ENCODE assay signal across 25 cellular contexts in the genomic region with DNA sequence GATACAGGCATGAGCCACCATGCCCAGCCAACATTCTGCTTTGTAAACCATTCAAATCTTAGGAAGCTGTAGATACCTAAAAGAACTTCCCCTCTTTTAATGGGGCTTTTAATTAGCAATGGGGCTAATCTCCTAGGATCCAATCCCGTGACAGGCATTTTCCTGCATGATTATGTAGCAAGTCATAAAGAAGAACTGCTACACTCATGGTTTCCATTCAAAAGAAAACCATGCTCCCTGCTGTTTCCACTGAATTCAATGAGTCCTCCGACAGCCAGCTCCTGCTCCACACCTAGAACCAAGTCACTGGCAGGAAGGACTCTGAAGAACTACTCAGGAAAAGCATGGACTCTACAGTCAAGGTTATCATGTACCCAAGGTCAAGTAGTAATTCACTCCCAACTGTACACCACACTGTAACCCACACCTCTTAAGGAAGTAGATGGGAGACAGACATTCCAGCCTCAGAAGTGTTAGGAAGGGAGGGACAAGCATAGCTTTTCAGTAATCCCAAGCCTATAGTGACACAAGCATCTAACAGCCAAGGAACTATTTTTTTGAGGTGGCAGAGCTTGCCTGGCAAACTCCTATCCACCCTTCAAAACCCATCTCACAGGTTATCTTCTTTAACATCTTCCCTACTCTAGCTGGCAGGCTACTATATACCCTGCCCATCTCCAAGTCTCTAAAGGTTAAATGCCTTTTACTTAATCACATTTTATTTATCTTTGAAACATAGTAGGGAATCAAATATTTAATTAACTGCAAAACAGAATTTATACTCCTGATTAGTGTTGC. TPM values are rescaled to one million over a fixed set of nuclear protein-coding genes. Genes with fewer than 3 reads are reported as not detected.
DNase-seq lines count a peak whose midpoint lies in the region; ATAC-seq and TF ChIP-seq lines count a peak whose summit lies in the region.
"Had no signal": no experiment of that assay in that cellular context is flagged by ENCODE, and none has a peak within 500 bp of the region (broad histone marks: within the 10 kb centered on the region; RNA-seq: fewer than 3 reads in every experiment).

No MANE protein-coding gene starts in this region.

- intact Hi-C loops in Panc1 (cut with micrococcal nuclease; ENCODE audit: unreplicated experiment), result no loop called here
- intact Hi-C loops in esophagus muscularis mucosa (cut with DNase I), result no loop called here
- intact Hi-C loops in thyroid gland (cut with DNase I), result no loop called here

- TF ChIP-seq POLR2A in esophagus muscularis mucosa (IDR thresholded peaks at IDR 0.05; ENCODE audit: low read depth), result no peak
- TF ChIP-seq POLR2A in thyroid gland (IDR thresholded peaks at IDR 0.05), result no peak

- H3K36me3 ChIP-seq in Panc1 (ENCODE audit: control insufficient read depth, insufficient read depth, low read length) (peaks cover 18% of the 10 kb centered on the region), esophagus muscularis mucosa (peaks cover 10 to 24% (median 21%) of the 10 kb centered on the region in 4 donors), thyroid gland (peaks cover 0 to 7% of the 10 kb centered on the region in 2 donors)

- TF ChIP-seq CTCF in Panc1 (IDR thresholded peaks at IDR 0.05), result no peak
- no peak for TF ChIP-seq CTCF in esophagus muscularis mucosa (IDR thresholded peaks at IDR 0.05)
- TF ChIP-seq CTCF in nephron (IDR thresholded peaks at IDR 0.05; ENCODE audit: unreplicated experiment in 3 of 3), result no peak
- TF ChIP-seq CTCF in thyroid gland (IDR thresholded peaks at IDR 0.05), result no peak

- H3K4me3 Mint-ChIP-seq in nephron, result no peak overlapping the region
- no peak overlapping the region for H3K4me3 Mint-ChIP-seq in activated CD4-positive, alpha-beta T cell treated with anti-CD3 and anti-CD28 coated beads, Interleukin-2, amount 10 ng/mL, durations not matched to agents 7 days and 5 days
- H3K4me3 Mint-ChIP-seq: CD4-positive, alpha-beta memory T cell; memory B cell; naive thymus-derived CD8-positive, alpha-beta T cell; stimulated activated naive B cell treated with anti-CD40 and anti-IgM and Interleukin-4, amounts not matched to agents 10 μg/mL and 1 μg/mL and 100 μg/mL, for 72 hours had no signal

- no peaks in the 10 kb centered on the region for H3K9me3 ChIP-seq in Panc1 (ENCODE audit: control insufficient read depth, insufficient read depth, low read depth, low read length)
- H3K9me3 ChIP-seq in esophagus muscularis mucosa, result no peaks in the 10 kb centered on the region
- no peaks in the 10 kb centered on the region for H3K9me3 ChIP-seq in thyroid gland

- no TSS peak for BruUV-seq in Panc1 (replicated peaks; lab: Mats Ljungman, UMichigan)

- H3K9me3 Mint-ChIP-seq in nephron, result peaks cover 2% of the 10 kb centered on the region
- peaks cover 2% of the 10 kb centered on the region for H3K9me3 Mint-ChIP-seq in activated CD4-positive, alpha-beta T cell treated with anti-CD3 and anti-CD28 coated beads, Interleukin-2, amount 10 ng/mL, durations not matched to agents 7 days and 5 days

- H3K27ac Mint-ChIP-seq in nephron, result peak overlapping the region in 2 of 3 experiments; percentile 22 to 89
- H3K27ac Mint-ChIP-seq in activated CD4-positive, alpha-beta T cell treated with anti-CD3 and anti-CD28 coated beads, Interleukin-2, amount 10 ng/mL, durations not matched to agents 7 days and 5 days, result no peak overlapping the region
- H3K27ac Mint-ChIP-seq: CD4-positive, alpha-beta memory T cell; memory B cell; naive thymus-derived CD8-positive, alpha-beta T cell; stimulated activated naive B cell treated with anti-CD40 and anti-IgM and Interleukin-4, amounts not matched to agents 10 μg/mL and 1 μg/mL and 100 μg/mL, for 72 hours had no signal

- CTCF ChIA-PET in Panc1 (lab: Charles Lee), result interaction anchor here (0.7 kb wide), 1 partner anchor 11 kb away, joined by 14 read pairs; no protein-coding TSS in a partner anchor
- CTCF ChIA-PET in activated CD4-positive, alpha-beta T cell treated with anti-CD3 and anti-CD28 coated beads, Interleukin-2, amount 10 ng/mL, durations not matched to agents 7 days and 5 days (lab: Charles Lee), result no interaction called here

- H3K36me3 Mint-ChIP-seq in nephron (ENCODE audit: low read depth), result peaks cover 42% of the 10 kb centered on the region
- H3K36me3 Mint-ChIP-seq in activated CD4-positive, alpha-beta T cell treated with anti-CD3 and anti-CD28 coated beads, Interleukin-2, amount 10 ng/mL, durations not matched to agents 7 days and 5 days (ENCODE audit: low read depth), result no peaks in the 10 kb centered on the region
- H3K36me3 Mint-ChIP-seq: CD4-positive, alpha-beta memory T cell; stimulated activated naive B cell treated with anti-CD40 and anti-IgM and Interleukin-4, amounts not matched to agents 10 μg/mL and 1 μg/mL and 100 μg/mL, for 72 hours had no signal

- ATAC-seq in Panc1 (no peak), GM18502 (IDR thresholded peaks at IDR 0.05; ENCODE audit: poor library complexity, unreplicated experiment) (no peak)
- ATAC-seq: foreskin keratinocyte; naive thymus-derived CD8-positive, alpha-beta T cell; stimulated activated naive B cell treated with anti-CD40 and anti-IgM and Interleukin-4, amounts not matched to agents 10 μg/mL and 1 μg/mL and 100 μg/mL, for 72 hours had no signal

- no peak for TF ChIP-seq EP300 in esophagus muscularis mucosa (IDR thresholded peaks at IDR 0.05)

- 85% methylated on average over 2 of the region's 2 CpGs for WGBS in esophagus muscularis mucosa
- WGBS in thyroid gland, 2 donors, result 94% methylated on average over 2 of the region's 2 CpGs

- H3K27me3 Mint-ChIP-seq in nephron (ENCODE audit: low read depth), result no peaks in the 10 kb centered on the region
- H3K27me3 Mint-ChIP-seq in activated CD4-positive, alpha-beta T cell treated with anti-CD3 and anti-CD28 coated beads, Interleukin-2, amount 10 ng/mL, durations not matched to agents 7 days and 5 days, result no peaks in the 10 kb centered on the region
- H3K27me3 Mint-ChIP-seq: naive thymus-derived CD8-positive, alpha-beta T cell had no signal

- H3K4me1 Mint-ChIP-seq in nephron, result peaks cover 50% of the 10 kb centered on the region
- no peaks in the 10 kb centered on the region for H3K4me1 Mint-ChIP-seq in activated CD4-positive, alpha-beta T cell treated with anti-CD3 and anti-CD28 coated beads, Interleukin-2, amount 10 ng/mL, durations not matched to agents 7 days and 5 days
- H3K4me1 Mint-ChIP-seq: CD4-positive, alpha-beta memory T cell; memory B cell; stimulated activated naive B cell treated with anti-CD40 and anti-IgM and Interleukin-4, amounts not matched to agents 10 μg/mL and 1 μg/mL and 100 μg/mL, for 72 hours had no signal

- DNase-seq in Panc1 (ENCODE audit: low read depth, low spot score) (no peak), esophagus muscularis mucosa (ENCODE audit: extremely low spot score) (no peak), thyroid gland (no peak), NCI-H2029 treated with DMSO at 0.1 percent for 48 hours (lab: John Stamatoyannopoulos, UW) (no peak), CD1c-positive myeloid dendritic cell (ENCODE audit: extremely low spot score) (no peak)
- no peak for DNase-seq in activated CD4-positive, alpha-beta T cell treated with anti-CD3 and anti-CD28 coated beads, Interleukin-2, amount 10 ng/mL, durations not matched to agents 7 days and 5 days
- DNase-seq: activated CD4-positive, alpha-beta T cell treated with anti-CD3 and anti-CD28 coated beads for 4 hours; activated naive CD4-positive, alpha-beta T cell treated with Interleukin-2 at 50 U/mL for 16 hours; activated T-cell treated with anti-CD3 and anti-CD28 coated beads, Interleukin-2, amount 50 U/mL, for 48 hours; CD4-positive, alpha-beta memory T cell; central memory CD4-positive, alpha-beta T cell; erythroblast; foreskin keratinocyte; islet precursor cell; NCI-H1092; NCI-H2029; NCI-H446; PC-9; stimulated activated CD4-positive, alpha-beta T cell treated with anti-CD3 and anti-CD28 coated beads, Interleukin-1b, Interleukin-23, amount 100 ng/mL, for 48 hours; stimulated activated naive B cell treated with anti-CD40 and anti-IgM and Interleukin-4, amounts not matched to agents 10 μg/mL and 1 μg/mL and 100 μg/mL, for 72 hours; T-helper 1 cell had no signal

- H3K27me3 ChIP-seq in Panc1 (ENCODE audit: control insufficient read depth, insufficient read depth, low read length) (no peaks in the 10 kb centered on the region), esophagus muscularis mucosa (no peaks in the 10 kb centered on the region), thyroid gland (no peaks in the 10 kb centered on the region)
- H3K27me3 ChIP-seq: foreskin keratinocyte had no signal

- H3K4me1 ChIP-seq in Panc1 (ENCODE audit: control insufficient read depth, insufficient read depth, low read length) (peaks cover 21% of the 10 kb centered on the region), esophagus muscularis mucosa (peaks cover 34 to 70% (median 67%) of the 10 kb centered on the region in 4 donors), thyroid gland (peaks cover 40 to 55% of the 10 kb centered on the region in 2 donors)
- H3K4me1 ChIP-seq: foreskin keratinocyte had no signal

- H3K4me3 ChIP-seq in Panc1 (ENCODE audit: low read depth in 2 of 2, low read length in 2 of 2), result no peak overlapping the region
- no peak overlapping the region for H3K4me3 ChIP-seq in esophagus muscularis mucosa
- no peak overlapping the region for H3K4me3 ChIP-seq in thyroid gland (replicated peaks in 1 of 3)
- H3K4me3 ChIP-seq: PC-9 had no signal

- H3K27ac ChIP-seq in Panc1 (ENCODE audit: low read length) (0 out of 2 replicates have a peak overlapping the region, but pooled peaks have one; percentile 24), esophagus muscularis mucosa (replicated peaks in 1 of 4) (peak overlapping the region in 3 of 4 donors; percentile 62 to 77 (median 70)), thyroid gland (peak overlapping the region; percentile 50 to 80 (median 72))
- H3K27ac ChIP-seq: foreskin keratinocyte, PC-9 had no signal

- in situ Hi-C loops in Panc1 (cut with HindIII; ENCODE audit: low pct_unique_long_range_greater_than_20kb, low sequenced_read_pairs), result no loop called here

- POLR2A ChIA-PET in Panc1 (lab: Charles Lee), result no interaction called here
- POLR2A ChIA-PET in activated CD4-positive, alpha-beta T cell treated with anti-CD3 and anti-CD28 coated beads, Interleukin-2, amount 10 ng/mL, durations not matched to agents 7 days and 5 days (lab: Charles Lee), result no interaction called here

RNA-seq across cellular contexts. Expression of a gene that starts 47.5 kb away (rescaled TPM):
- 125 TPM for total RNA-seq in Panc1 (2021; ENCODE audit: unreplicated experiment)
- 188 TPM for polyA plus RNA-seq in Panc1 (2012; ENCODE audit: insufficient read length)
- total RNA-seq in esophagus muscularis mucosa, result 100 to 1,000 TPM in 1 of 4 donors, 10 to 100 TPM in 3; 69.7 to 125 (median 84.7) TPM
- 100 to 1,000 TPM in 3 of 4 donors, 10 to 100 TPM in 1; 92.4 to 136 (median 125) TPM for total RNA-seq in thyroid gland
- total RNA-seq in activated CD4-positive, alpha-beta T cell treated with anti-CD3 and anti-CD28 coated beads, Interleukin-2, amount 10 ng/mL, durations not matched to agents 7 days and 5 days, result under 1 TPM in 1 of 2 experiments, not detected in 1; 0.40 TPM

Comparison
In these comparisons a context has a peak if more than half of its experiments do, and no peak if none do; other contexts are left out.
1. RNA of a gene that starts 47.5 kb away (total RNA-seq): 92.4 to 136 TPM in thyroid gland, 125 TPM in Panc1 (single experiment) and 69.7 to 125 TPM in esophagus muscularis mucosa; 0.40 TPM in activated CD4-positive, alpha-beta T cell treated with anti-CD3 and anti-CD28 coated beads, Interleukin-2, amount 10 ng/mL, durations not matched to agents 7 days and 5 days; every median in the first group is over 10 times any median in the second.
2. Peak in every context shown above with its lines, with median percentiles within 50 percentile points of each other: H3K27ac ChIP-seq.